In the genomic region with DNA sequence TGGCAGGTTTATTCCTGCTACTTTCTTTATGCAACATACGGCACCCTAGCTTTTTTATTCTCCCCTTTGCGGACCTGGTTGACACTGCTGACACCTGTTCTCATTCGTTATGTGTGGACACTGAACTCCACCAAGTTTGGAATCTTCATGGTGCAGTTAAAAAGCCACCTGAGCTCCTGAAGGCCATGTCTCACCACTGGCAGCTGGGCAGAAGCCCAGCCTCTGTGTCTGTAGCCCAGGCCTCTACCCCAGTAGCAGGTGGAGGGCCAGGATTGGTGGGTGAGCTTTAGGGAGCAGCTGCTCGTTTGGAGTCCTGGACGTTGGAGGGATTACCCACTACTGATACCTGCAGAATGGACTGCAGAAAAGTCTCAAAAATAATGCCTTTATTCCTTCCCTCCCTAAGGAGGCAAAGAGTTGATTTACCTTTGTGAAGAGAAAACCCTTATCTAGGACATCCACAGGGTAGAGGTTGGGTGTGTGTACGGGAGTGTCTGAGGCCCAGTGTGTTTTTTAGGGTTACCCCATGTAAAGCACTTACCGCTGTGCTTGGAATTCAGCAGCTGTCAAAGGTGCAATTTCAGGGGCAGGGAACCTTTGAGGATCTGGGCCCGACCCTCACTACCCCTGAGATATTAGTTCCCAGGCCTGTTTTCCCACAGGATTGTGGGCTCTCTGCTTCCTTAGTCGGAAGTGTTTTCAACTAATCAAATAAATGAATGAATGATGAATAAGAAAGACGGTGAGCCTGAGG, we compare ENCODE assay signal across 8 cellular contexts. TPM values are rescaled to one million over a fixed set of nuclear protein-coding genes. Genes with fewer than 3 reads are reported as not detected.
DNase-seq lines count a peak whose midpoint lies in the region; ATAC-seq and TF ChIP-seq lines count a peak whose summit lies in the region.

No MANE protein-coding gene starts in this region.

- H3K27ac Mint-ChIP-seq in osteocyte (ENCODE audit: unreplicated experiment) = peak overlapping the region; percentile 85

- H3K4me1 Mint-ChIP-seq in osteocyte (ENCODE audit: unreplicated experiment) = peaks cover 15% of the 10 kb centered on the region

- H3K79me2 ChIP-seq in DND-41 (ENCODE audit: insufficient read depth, low read length) (peaks cover 17% of the 10 kb centered on the region), OCI-LY7 (ENCODE audit: insufficient read depth, low read depth, low read length) (peaks cover 18% of the 10 kb centered on the region; the same call in 1 of the 2 replicates)

- H3K27me3 Mint-ChIP-seq in osteocyte (ENCODE audit: unreplicated experiment) = no peaks in the 10 kb centered on the region

- no peak for ATAC-seq in DND-41 (ENCODE audit: insufficient read depth, low read depth)

- peaks cover 13% of the 10 kb centered on the region for H3K36me3 ChIP-seq in DND-41 (ENCODE audit: insufficient read depth, low read length)
- peaks cover 44% of the 10 kb centered on the region for H3K36me3 ChIP-seq in OCI-LY7 (ENCODE audit: insufficient read depth, low read length)

- POLR2A ChIA-PET in OCI-LY7 (lab: Charles Lee) = no interaction called here
- POLR2A ChIA-PET in GM10248 (lab: Yijun Ruan, JAX) = no interaction called here

- no peaks in the 10 kb centered on the region for H3K9me2 ChIP-seq in OCI-LY7 (ENCODE audit: insufficient read depth, low read length)

- H3K4me3 Mint-ChIP-seq in osteocyte (ENCODE audit: unreplicated experiment) = peak overlapping the region; percentile 91

- H3K27ac ChIP-seq in DND-41 (ENCODE audit: low read length) = peak overlapping the region; percentile 78
- peak overlapping the region; percentile 72 for H3K27ac ChIP-seq in OCI-LY7 (ENCODE audit: low read depth, low read length, poor library complexity, severe bottlenecking)

- intact Hi-C loops in OCI-LY7 (cut with micrococcal nuclease; ENCODE audit: unreplicated experiment) = loop anchor here (1.0 to 2.0 kb wide), 2 partner anchors 52 to 101 kb away; a partner anchor contains a TSS

- CTCF ChIA-PET in OCI-LY7 (lab: Charles Lee; ENCODE audit: unreplicated experiment) = no interaction called here
- CTCF ChIA-PET in GM10248 (lab: Yijun Ruan, JAX) = interaction anchor here (0.9 to 3.0 kb wide), 7 partner anchors 8 to 101 kb away, joined by 3 to 17 read pairs (median 3); no protein-coding TSS in a partner anchor

- peak overlapping the region; percentile 77 to 92; a peak in 3 of 4 replicates for H3K4me3 ChIP-seq in DND-41 (ENCODE audit: low read depth in 1 of 2, low read length in 2 of 2)
- peak overlapping the region; percentile 86 for H3K4me3 ChIP-seq in OCI-LY7 (ENCODE audit: low read depth, low read length, poor library complexity, severe bottlenecking)
- peak overlapping the region; percentile 94 for H3K4me3 ChIP-seq in epithelial cell of proximal tubule (ENCODE audit: low read depth, low read length)

- peaks cover 12% of the 10 kb centered on the region for H3K36me3 Mint-ChIP-seq in osteocyte (ENCODE audit: unreplicated experiment)

- H3K9me3 Mint-ChIP-seq in osteocyte (ENCODE audit: unreplicated experiment) = no peaks in the 10 kb centered on the region

- BruUV-seq in OCI-LY7 (replicated peaks; lab: Mats Ljungman, UMichigan) = TSS peak; percentile 68

- H3K9me3 ChIP-seq in DND-41 (ENCODE audit: insufficient read depth, low read length, severe bottlenecking) (no peaks in the 10 kb centered on the region), OCI-LY7 (ENCODE audit: low read length) (no peaks in the 10 kb centered on the region)

- H3K9ac ChIP-seq in DND-41 (ENCODE audit: low read depth, low read length) = peak overlapping the region; percentile 73

- H3K27me3 ChIP-seq in DND-41 (ENCODE audit: insufficient read depth, low read length, poor library complexity) = no peaks in the 10 kb centered on the region

- TF ChIP-seq CTCF in DND-41 (IDR thresholded peaks at IDR 0.05; ENCODE audit: borderline replicate concordance, extremely low read depth, low read length, poor library complexity, severe bottlenecking) (no peak), OCI-LY7 (conservative IDR thresholded peaks at IDR 0.05; ENCODE audit: low read length) (no peak), epithelial cell of proximal tubule (conservative IDR thresholded peaks at IDR 0.05; ENCODE audit: low read depth, low read length) (no peak), osteocyte (IDR thresholded peaks at IDR 0.05) (no peak), GM10248 (IDR thresholded peaks at IDR 0.05; ENCODE audit: control extremely low read depth, extremely low read depth, low read depth, missing control alignments) (no peak)

- H4K20me1 ChIP-seq in DND-41 (ENCODE audit: insufficient read depth, low read length) (no peaks in the 10 kb centered on the region), OCI-LY7 (ENCODE audit: insufficient read depth, low read length) (no peaks in the 10 kb centered on the region)

- H2AFZ ChIP-seq in DND-41 (ENCODE audit: low read depth, low read length) (peak overlapping the region; percentile 93), OCI-LY7 (ENCODE audit: low read length) (peak overlapping the region; percentile 81; the same call in 1 of the 2 replicates)

- H3K4me1 ChIP-seq in DND-41 (ENCODE audit: insufficient read depth, low read length) (peaks cover 30% of the 10 kb centered on the region), OCI-LY7 (ENCODE audit: insufficient read depth, low read length, poor library complexity, severe bottlenecking) (peaks cover 13% of the 10 kb centered on the region)

- H3K4me2 ChIP-seq in DND-41 (ENCODE audit: insufficient read depth, low read length) (peak overlapping the region; percentile 81), OCI-LY7 (ENCODE audit: low read length) (peak overlapping the region; percentile 77)

- no peak for DNase-seq in DND-41
- DNase-seq in OCI-LY7 (ENCODE audit: low spot score) = no peak
- no peak for DNase-seq in epithelial cell of proximal tubule (ENCODE audit: low read depth)
- no peak for DNase-seq in osteocyte (ENCODE audit: extremely low spot score, unreplicated experiment)
- no peak for DNase-seq in NCI-H2081 treated with DMSO at 0.1 percent for 48 hours (lab: John Stamatoyannopoulos, UW)
- DNase-seq in activated CD4-positive, CD25-positive, alpha-beta regulatory T cell treated with anti-CD3 and anti-CD28 coated beads, Interleukin-2, amount 50 U/mL, for 72 hours = no peak
- no peak for DNase-seq in GM10248 (ENCODE audit: extremely low spot score)
- no peak for DNase-seq in effector CD8-positive, alpha-beta T cell (lab: John Stamatoyannopoulos, UW)

RNA-seq across cellular contexts. Expression of a gene that starts 0.6 kb away (rescaled TPM):
- 46.9 and 56.0 TPM in 2 replicates for total RNA-seq in OCI-LY7 (2014; rRNA removed; shearing (Covaris generic))
- total RNA-seq in OCI-LY7 (2022) (53.1 and 70.0 TPM in 2 replicates), epithelial cell of proximal tubule (39.8 and 54.5 TPM in 2 replicates), osteocyte (39.4 and 39.6 TPM in 2 replicates)

RNA-seq across cellular contexts. Expression of a gene that starts 36.2 kb away (rescaled TPM):
- not detected in 2 replicates for total RNA-seq in OCI-LY7 (2014; rRNA removed; shearing (Covaris generic))
- total RNA-seq in OCI-LY7 (2022) (not detected in 2 replicates), epithelial cell of proximal tubule (not detected in 2 replicates), osteocyte (not detected in 2 replicates)

RNA-seq across cellular contexts. Expression of a gene that starts 51.2 kb away (rescaled TPM):
- 24.2 and 26.4 TPM in 2 replicates for total RNA-seq in OCI-LY7 (2014; rRNA removed; shearing (Covaris generic))
- total RNA-seq in OCI-LY7 (2022) (27.1 and 27.4 TPM in 2 replicates), epithelial cell of proximal tubule (21.8 and 22.6 TPM in 2 replicates), osteocyte (11.7 and 15.2 TPM in 2 replicates)
